10 cellular contexts compared by ENCODE assay signal in genomic region chr2:180707867-180708205, GRCh38.
DNase-seq lines count a peak whose midpoint lies in the region; ATAC-seq, FAIRE-seq and TF ChIP-seq lines count a peak whose summit lies in the region.
"Had no signal": no experiment of that assay in that cellular context is flagged by ENCODE, and none has a peak within 500 bp of the region (broad histone marks: within the 10 kb centered on the region; RNA-seq: fewer than 3 reads in every experiment).

No MANE protein-coding gene starts in this region.

- TF ChIP-seq POLR2A in GM18505 (IDR thresholded peaks at IDR 0.05; ENCODE audit: borderline replicate concordance, extremely low read depth, insufficient read depth, insufficient read length), result no peak

- no peak overlapping the region for H4K8ac ChIP-seq in mesenchymal stem cell (ENCODE audit: low read length)

- no peaks in the 10 kb centered on the region for H3K36me3 ChIP-seq in adipocyte (ENCODE audit: control insufficient read depth, insufficient read depth, low read length, severe bottlenecking)
- H3K36me3 ChIP-seq in mesenchymal stem cell (ENCODE audit: control insufficient read depth in 1 of 2, insufficient read depth in 2 of 2, low read depth in 1 of 2, low read length in 2 of 2), result no peaks in the 10 kb centered on the region
- H3K36me3 ChIP-seq: upper lobe of left lung had no signal

- no peak overlapping the region for H3K23ac ChIP-seq in mesenchymal stem cell (ENCODE audit: low read length in 2 of 2)

- no peak overlapping the region for H3K9ac ChIP-seq in adipocyte (ENCODE audit: low read length)
- no peak overlapping the region for H3K9ac ChIP-seq in mesenchymal stem cell (ENCODE audit: low read length)

- no peak overlapping the region for H2BK12ac ChIP-seq in mesenchymal stem cell (ENCODE audit: low read length in 2 of 2)

- H2AK5ac ChIP-seq in mesenchymal stem cell (ENCODE audit: low read length, severe bottlenecking), result no peak overlapping the region

- H4K91ac ChIP-seq in mesenchymal stem cell (ENCODE audit: low read length), result no peak overlapping the region

- H3K79me1 ChIP-seq in mesenchymal stem cell (replicated peaks; ENCODE audit: low read length, poor library complexity, severe bottlenecking), result no peaks in the 10 kb centered on the region

- no peak overlapping the region for H3K27ac ChIP-seq in mesenchymal stem cell (ENCODE audit: low read length, poor library complexity, severe bottlenecking)
- H3K27ac ChIP-seq: upper lobe of left lung had no signal

- ATAC-seq in GM18505 (IDR thresholded peaks at IDR 0.05; ENCODE audit: unreplicated experiment), result no peak

- DNase-seq in DMS79 treated with DMSO at 0.1 percent for 48 hours (lab: John Stamatoyannopoulos, UW) (peak; percentile 80), NCI-H1930 (lab: John Stamatoyannopoulos, UW) (peak; percentile 26 to 28), adipocyte (ENCODE audit: low read depth) (peak; percentile 69), mesenchymal stem cell (peak; percentile 84), GM19239 (ENCODE audit: insufficient read length, low spot score) (no peak)
- DNase-seq in stimulated activated CD4-positive, alpha-beta T cell treated with anti-CD3 and anti-CD28 coated beads, Interleukin-4, amount 100 ng/mL, for 1 hour, result no peak
- no peak for DNase-seq in activated effector memory CD4-positive, alpha-beta T cell treated with anti-CD3 and anti-CD28 coated beads, Interleukin-2, amount 50 U/mL, for 16 hours
- DNase-seq: activated CD4-positive, alpha-beta T cell treated with anti-CD3 and anti-CD28 coated beads for 48 hours; upper lobe of left lung had no signal

- H3K4me3 ChIP-seq in adipocyte (ENCODE audit: low read length) (no peak overlapping the region), mesenchymal stem cell (ENCODE audit: insufficient read depth in 1 of 2, low read depth in 1 of 2, low read length in 2 of 2) (no peak overlapping the region)
- H3K4me3 ChIP-seq: upper lobe of left lung had no signal

- H2BK15ac ChIP-seq in mesenchymal stem cell (ENCODE audit: low read depth, poor library complexity, severe bottlenecking), result no peak overlapping the region

- H3K9me3 ChIP-seq in adipocyte (ENCODE audit: control insufficient read depth, low read length), result peaks cover 8% of the 10 kb centered on the region
- peaks cover 9% of the 10 kb centered on the region for H3K9me3 ChIP-seq in mesenchymal stem cell (ENCODE audit: control insufficient read depth, low read length)
- H3K9me3 ChIP-seq: upper lobe of left lung had no signal

- no peak overlapping the region for H3K14ac ChIP-seq in mesenchymal stem cell (ENCODE audit: low read length in 2 of 2)

- no peak overlapping the region for H2BK5ac ChIP-seq in mesenchymal stem cell (ENCODE audit: low read depth, low read length, poor library complexity, severe bottlenecking)

- H2BK120ac ChIP-seq in mesenchymal stem cell (ENCODE audit: low read depth, low read length), result no peak overlapping the region

- peak overlapping the region in 1 of 2 experiments; percentile 21 for H3K18ac ChIP-seq in mesenchymal stem cell (ENCODE audit: low read depth in 1 of 2, low read length in 2 of 2)

- H2AFZ ChIP-seq in mesenchymal stem cell (ENCODE audit: low read depth, low read length), result no peak overlapping the region

- H3K4me2 ChIP-seq in mesenchymal stem cell (ENCODE audit: low read length, poor library complexity, severe bottlenecking), result no peak overlapping the region

- H3K4me1 ChIP-seq in adipocyte (ENCODE audit: control insufficient read depth, insufficient read depth, low read length) (peaks cover 23% of the 10 kb centered on the region), mesenchymal stem cell (ENCODE audit: control insufficient read depth, insufficient read depth, low read depth, low read length) (no peaks in the 10 kb centered on the region)
- H3K4me1 ChIP-seq: upper lobe of left lung had no signal

- FAIRE-seq in GM19239 (lab: Jason Lieb, UNC), result no peak

- no peak overlapping the region for H3K4ac ChIP-seq in mesenchymal stem cell (ENCODE audit: low read depth in 1 of 2, low read length in 2 of 2)

- H3K27me3 ChIP-seq in adipocyte (replicated peaks; ENCODE audit: control insufficient read depth, insufficient read depth, low read length) (no peaks in the 10 kb centered on the region), mesenchymal stem cell (ENCODE audit: control insufficient read depth in 1 of 2, insufficient read depth in 1 of 2, low read length in 2 of 2) (no peaks in the 10 kb centered on the region)
- H3K27me3 ChIP-seq: upper lobe of left lung had no signal

Comparison
In these comparisons a context has a peak if more than half of its experiments do, and no peak if none do; other contexts are left out.
1. DNase-seq: peak in DMS79 treated with DMSO at 0.1 percent for 48 hours (single experiment), NCI-H1930 (2 of 2), adipocyte (single experiment) and mesenchymal stem cell (single experiment); none in stimulated activated CD4-positive, alpha-beta T cell treated with anti-CD3 and anti-CD28 coated beads, Interleukin-4, amount 100 ng/mL, for 1 hour (single experiment), activated effector memory CD4-positive, alpha-beta T cell treated with anti-CD3 and anti-CD28 coated beads, Interleukin-2, amount 50 U/mL, for 16 hours (single experiment) and GM19239 (single experiment).